ENCODE assay signal across 28 cellular contexts in the genomic region with DNA sequence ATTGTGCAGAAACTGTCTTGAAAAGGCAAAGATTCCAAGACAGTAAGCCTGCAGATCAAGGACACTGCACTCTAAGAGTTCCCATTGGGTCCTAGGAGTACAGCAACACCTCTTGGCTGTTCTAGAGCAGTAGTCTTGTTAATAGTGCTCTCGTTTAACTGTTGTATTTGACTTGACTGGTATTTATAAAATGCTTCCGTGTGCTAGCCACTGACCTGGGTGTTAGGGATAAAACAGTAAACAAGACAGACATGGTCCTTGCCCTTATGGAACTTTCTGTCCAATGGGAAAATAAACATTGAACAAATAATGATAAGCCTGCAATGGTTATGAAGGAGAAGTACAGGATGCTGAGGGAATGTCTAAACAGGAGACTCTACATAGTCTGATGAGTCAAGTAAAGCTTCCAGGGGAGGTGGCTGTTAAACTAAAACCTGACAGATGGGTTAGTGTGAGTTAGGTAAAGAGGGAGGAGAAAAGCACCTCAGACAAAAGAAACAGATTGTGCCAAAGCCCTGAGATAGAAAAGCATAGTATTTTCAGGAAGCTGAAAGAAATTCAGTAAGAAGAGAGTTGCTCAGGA. TPM values are rescaled to one million over a fixed set of nuclear protein-coding genes. Genes with fewer than 3 reads are reported as not detected.
DNase-seq lines count a peak whose midpoint lies in the region; ATAC-seq, FAIRE-seq and TF ChIP-seq lines count a peak whose summit lies in the region.
"Had no signal": no experiment of that assay in that cellular context is flagged by ENCODE, and none has a peak within 500 bp of the region (broad histone marks: within the 10 kb centered on the region; RNA-seq: fewer than 3 reads in every experiment).

No MANE protein-coding gene starts in this region.

- TF ChIP-seq RAD21 in IMR-90 (IDR thresholded peaks at IDR 0.05; ENCODE audit: low read length), result no peak

- no peak overlapping the region for H3K9ac ChIP-seq in IMR-90 (ENCODE audit: low read depth, low read length)
- H3K9ac ChIP-seq in endodermal cell (ENCODE audit: extremely low read depth, low read length, poor library complexity, severe bottlenecking), result no peak overlapping the region

- no peak overlapping the region for H3K18ac ChIP-seq in IMR-90 (ENCODE audit: low read depth, low read length)

- H4K8ac ChIP-seq in IMR-90 (ENCODE audit: low read depth in 2 of 2, low read length in 2 of 2), result no peak overlapping the region

- H3K9me3 Mint-ChIP-seq in endodermal cell, result no peaks in the 10 kb centered on the region
- H3K9me3 Mint-ChIP-seq: CD8-positive, alpha-beta memory T cell had no signal

- H3K4me2 ChIP-seq in IMR-90 (ENCODE audit: low read depth, low read length), result no peak overlapping the region
- H3K4me2 ChIP-seq: PC-9 had no signal

- no peaks in the 10 kb centered on the region for H3K9me3 ChIP-seq in IMR-90 (ENCODE audit: control insufficient read depth, insufficient read depth, low read length)
- H3K9me3 ChIP-seq in small intestine (ENCODE audit: control insufficient read depth, low read depth), result no peaks in the 10 kb centered on the region
- H3K9me3 ChIP-seq in endodermal cell (ENCODE audit: control insufficient read depth, low read length), result no peaks in the 10 kb centered on the region
- H3K9me3 ChIP-seq: SJCRH30 had no signal

- H3K14ac ChIP-seq in IMR-90 (replicated peaks; ENCODE audit: low read depth, low read length), result no peak overlapping the region

- H2BK120ac ChIP-seq in IMR-90 (ENCODE audit: low read depth, low read length), result no peak overlapping the region

- peaks cover 7% of the 10 kb centered on the region; the same call in 1 of the 2 replicates for H3K9me1 ChIP-seq in IMR-90 (ENCODE audit: insufficient read depth, low read length)

- no TSS peak for BruUV-seq in IMR-90 (replicated peaks; lab: Mats Ljungman, UMichigan)

- dilution Hi-C loops in IMR-90 (cut with HindIII; ENCODE audit: low sequenced_read_pairs, unreplicated experiment), result no loop called here

- no peak overlapping the region for H2AK5ac ChIP-seq in IMR-90 (ENCODE audit: low read depth, low read length)

- peaks cover 14% of the 10 kb centered on the region for H3K4me1 Mint-ChIP-seq in endodermal cell
- H3K4me1 Mint-ChIP-seq: B cell; CD8-positive, alpha-beta memory T cell had no signal

- DNase-seq in H54 (ENCODE audit: insufficient read length, low spot score), result no peak
- no peak for DNase-seq in IMR-90
- peak; percentile 28 for DNase-seq in epithelial cell of esophagus (ENCODE audit: low read depth)
- peak; percentile 47 for DNase-seq in small intestine
- DNase-seq in activated CD4-positive, alpha-beta T cell treated with anti-CD3 and anti-CD28 coated beads for 4 hours, result no peak
- DNase-seq in endodermal cell, result no peak
- no peak for DNase-seq in brain microvascular endothelial cell
- DNase-seq: CD8-positive, alpha-beta memory T cell; DMS153; DND-41; NCI-H1092; NCI-H1417 treated with DMSO at 0.1 percent for 48 hours; NCI-H187 treated with DMSO at 0.1 percent for 48 hours; NCI-H446; NCI-H524 treated with DMSO at 0.1 percent for 48 hours; NCI-H82; NK-92 treated with Interleukin-12 subunit alpha and Interleukin-12 subunit beta, amount 100 ng/mL, for 24 hours; PC-9; SJCRH30 had no signal

- H3K36me3 ChIP-seq in IMR-90 (ENCODE audit: control insufficient read depth, insufficient read depth, low read length) (peaks cover 6% of the 10 kb centered on the region), small intestine (ENCODE audit: control insufficient read depth in 2 of 2, insufficient read depth in 2 of 2, low read length in 2 of 2) (peaks cover 4 to 7% of the 10 kb centered on the region in 2 donors), endodermal cell (ENCODE audit: control insufficient read depth, insufficient read depth, low read length) (peaks cover 62% of the 10 kb centered on the region), brain microvascular endothelial cell (replicated peaks) (no peaks in the 10 kb centered on the region)
- H3K36me3 ChIP-seq: SJCRH30 had no signal

- H3K4me1 ChIP-seq in IMR-90 (ENCODE audit: control insufficient read depth, insufficient read depth, low read length), result no peaks in the 10 kb centered on the region
- H3K4me1 ChIP-seq in small intestine (ENCODE audit: control insufficient read depth in 2 of 2, insufficient read depth in 1 of 2, low read depth in 1 of 2, low read length in 1 of 2), result peaks cover 0 to 1% of the 10 kb centered on the region in 2 donors
- no peaks in the 10 kb centered on the region for H3K4me1 ChIP-seq in endodermal cell (ENCODE audit: control insufficient read depth, insufficient read depth, low read length)

- intact Hi-C loops in IMR-90 (cut with micrococcal nuclease), result no loop called here

- H3K4me3 Mint-ChIP-seq in endodermal cell, result no peak overlapping the region
- H3K4me3 Mint-ChIP-seq: B cell; CD8-positive, alpha-beta memory T cell had no signal

- H3K56ac ChIP-seq in IMR-90 (ENCODE audit: extremely low read depth, insufficient read depth, low read length), result no peak overlapping the region

- TF ChIP-seq CTCF in IMR-90 (conservative IDR thresholded peaks at IDR 0.05; ENCODE audit: low read depth, low read length) (no peak), epithelial cell of esophagus (IDR thresholded peaks at IDR 0.05; ENCODE audit: insufficient read depth, low read depth, low read length, missing control alignments) (no peak), endodermal cell (conservative IDR thresholded peaks at IDR 0.05) (no peak), brain microvascular endothelial cell (IDR thresholded peaks at IDR 0.05; ENCODE audit: low read depth, low read length, missing control alignments) (no peak)

- WGBS in IMR-90 (ENCODE audit: extremely low coverage in 2 of 2, insufficient read length in 1 of 2), 2 experiments, result 25% methylated on average over 2 of the region's 2 CpGs; no CpG with 5 or more reads in 1 of the 2 experiments
- 56 to 68% (median 60%) methylated on average over 2 of the region's 2 CpGs for WGBS in small intestine, 3 donors
- 85 to 100% methylated on average over 2 of the region's 2 CpGs for WGBS in endodermal cell (ENCODE audit: insufficient coverage in 1 of 2, insufficient read length in 1 of 2), 2 experiments

- ATAC-seq in IMR-90 (ENCODE audit: low read depth), result peak; percentile 77
- ATAC-seq: HepG2, K562, Right ventricle myocardium inferior, SK-N-SH treated with all-trans-retinoic acid at 6 μM for 48 hours had no signal

- peaks cover 32% of the 10 kb centered on the region for H3K36me3 Mint-ChIP-seq in endodermal cell (ENCODE audit: low read depth)

- peaks cover 2% of the 10 kb centered on the region; the same call in 1 of the 2 replicates for H4K20me1 ChIP-seq in IMR-90 (ENCODE audit: insufficient read depth, low read length)

- H4K5ac ChIP-seq in IMR-90 (ENCODE audit: low read depth, low read length), result no peak overlapping the region

- H3K27ac ChIP-seq in IMR-90 (ENCODE audit: insufficient read depth, low read length) (no peak overlapping the region), small intestine (ENCODE audit: low read depth in 1 of 2, low read length in 1 of 2) (no peak overlapping the region), endodermal cell (ENCODE audit: low read depth, low read length) (no peak overlapping the region), brain microvascular endothelial cell (no peak overlapping the region)
- H3K27ac ChIP-seq: C4-2B, PC-9, SJCRH30 had no signal

- H3K27ac Mint-ChIP-seq in endodermal cell, result no peak overlapping the region
- H3K27ac Mint-ChIP-seq: B cell had no signal

- H3K4me3 ChIP-seq in IMR-90 (ENCODE audit: insufficient read depth, low read depth, low read length) (no peak overlapping the region), epithelial cell of esophagus (ENCODE audit: low read length) (no peak overlapping the region), small intestine (ENCODE audit: low read depth in 1 of 2, low read length in 2 of 2) (no peak overlapping the region), endodermal cell (ENCODE audit: low read length) (no peak overlapping the region), brain microvascular endothelial cell (ENCODE audit: low read depth, low read length) (no peak overlapping the region)
- H3K4me3 ChIP-seq: K562, PC-9, SJCRH30 had no signal

- no peak overlapping the region for H3K4ac ChIP-seq in IMR-90 (ENCODE audit: low read depth, low read length)

- H2BK20ac ChIP-seq in IMR-90 (ENCODE audit: low read depth, low read length), result no peak overlapping the region

- no peak overlapping the region for H2AFZ ChIP-seq in IMR-90 (replicated peaks; ENCODE audit: low read length, poor library complexity)
- H2AFZ ChIP-seq: PC-9 had no signal

- TF ChIP-seq POLR2A in H54 (IDR thresholded peaks at IDR 0.05; ENCODE audit: low read depth, low read length) (no peak), IMR-90 (IDR thresholded peaks at IDR 0.05; ENCODE audit: low read depth, low read length) (no peak)

- no peak overlapping the region for H2BK5ac ChIP-seq in IMR-90 (ENCODE audit: low read depth, low read length, poor library complexity, severe bottlenecking)

- in situ Hi-C loops in IMR-90 (cut with MboI; ENCODE audit: low sequenced_read_pairs) (no loop called here), brain microvascular endothelial cell (cut with HindIII; ENCODE audit: low pct_ligation_motif_present, low sequenced_read_pairs) (no loop called here)

- H3K23ac ChIP-seq in IMR-90 (ENCODE audit: low read depth, low read length), result no peak overlapping the region

- no peak overlapping the region for H4K91ac ChIP-seq in IMR-90 (ENCODE audit: insufficient read depth, low read depth, low read length)

- H2AK9ac ChIP-seq in IMR-90 (replicated peaks; ENCODE audit: low read depth, low read length, poor library complexity), result no peak overlapping the region

- FAIRE-seq in H54 (lab: Jason Lieb, UNC) (peak; percentile 43), small intestine (lab: Jason Lieb, UNC) (no peak)
- FAIRE-seq: GM12892, H1, HepG2, K562 had no signal

- CTCF ChIA-PET in IMR-90 (lab: Yijun Ruan, JAX), result interaction anchor here (0.9 kb wide), 1 partner anchor 153 kb away, joined by 3 read pairs; no protein-coding TSS in a partner anchor

- no peaks in the 10 kb centered on the region for H3K79me1 ChIP-seq in IMR-90 (ENCODE audit: low read depth in 1 of 2, low read length in 2 of 2)

- H3K27me3 ChIP-seq in IMR-90 (ENCODE audit: control insufficient read depth, insufficient read depth, low read length) (no peaks in the 10 kb centered on the region), small intestine (ENCODE audit: control insufficient read depth in 2 of 2, insufficient read depth in 2 of 2, low read length in 2 of 2) (no peaks in the 10 kb centered on the region), endodermal cell (ENCODE audit: control insufficient read depth, insufficient read depth, low read length, poor library complexity, severe bottlenecking) (no peaks in the 10 kb centered on the region), brain microvascular endothelial cell (replicated peaks) (no peaks in the 10 kb centered on the region)
- H3K27me3 ChIP-seq: SJCRH30 had no signal

- H3K27me3 Mint-ChIP-seq in endodermal cell (ENCODE audit: insufficient read depth), result no peaks in the 10 kb centered on the region
- H3K27me3 Mint-ChIP-seq: B cell; CD8-positive, alpha-beta memory T cell had no signal

- POLR2A ChIA-PET in IMR-90 (lab: Charles Lee; ENCODE audit: unreplicated experiment), result no interaction called here

- no peak overlapping the region for H2BK15ac ChIP-seq in IMR-90 (ENCODE audit: low read depth, low read length)

RNA-seq across cellular contexts. Expression of gene TDRD7, which starts 33.3 kb away (rescaled TPM):
- total RNA-seq in IMR-90 (2012; rRNA removed), result 8.1 and 9.7 TPM in 2 replicates
- 3.9 and 4.4 TPM in 2 replicates for polyA plus RNA-seq in IMR-90 (2012; rRNA removed)
- 1.3 and 1.8 TPM in 2 replicates for polyA plus RNA-seq in IMR-90 (2012; cell fraction: cytosol; rRNA removed)
- 1.0 and 7.9 TPM in 2 replicates for polyA plus RNA-seq in IMR-90 (2012; cell fraction: nucleus; rRNA removed; ENCODE audit: low replicate concordance)
- polyA plus RNA-seq in small intestine, result 10 to 100 TPM; 15.2 to 23.9 (median 16.8) TPM
- 10 to 100 TPM; 25.9 to 31.9 TPM for total RNA-seq in endodermal cell
- 6.3 TPM for polyA plus RNA-seq in endodermal cell (2013, experiment 1 of 2)
- polyA plus RNA-seq in endodermal cell (2013, experiment 2 of 2), result 7.5 TPM

RNA-seq across cellular contexts. Expression of gene TMOD1, which starts 56.3 kb away (rescaled TPM):
- 0.18 and 0.28 TPM in 2 replicates for total RNA-seq in IMR-90 (2012; rRNA removed)
- 0.19 and 0.38 TPM in 2 replicates for polyA plus RNA-seq in IMR-90 (2012; rRNA removed)
- 0.16 and 0.26 TPM in 2 replicates for polyA plus RNA-seq in IMR-90 (2012; cell fraction: cytosol; rRNA removed)
- 0.10 and 0.66 TPM in 2 replicates for polyA plus RNA-seq in IMR-90 (2012; cell fraction: nucleus; rRNA removed; ENCODE audit: low replicate concordance)
- polyA plus RNA-seq in small intestine, result 1 to 10 TPM; 1.1 to 9.9 (median 1.4) TPM
- 1 to 10 TPM; 3.6 to 7.1 TPM for total RNA-seq in endodermal cell
- polyA plus RNA-seq in endodermal cell (2013, experiment 1 of 2), result 1.9 TPM
- 2.6 TPM for polyA plus RNA-seq in endodermal cell (2013, experiment 2 of 2)
- total RNA-seq: LHCN-M2 had no signal

Comparison
In these comparisons a context has a peak if more than half of its experiments do, and no peak if none do; other contexts are left out.
1. DNase-seq: peak in epithelial cell of esophagus (single experiment) and small intestine (single experiment); none in H54 (single experiment), IMR-90 (single experiment), activated CD4-positive, alpha-beta T cell treated with anti-CD3 and anti-CD28 coated beads for 4 hours (0 of 2), endodermal cell (single experiment) and brain microvascular endothelial cell (single experiment).